In the genomic region with DNA sequence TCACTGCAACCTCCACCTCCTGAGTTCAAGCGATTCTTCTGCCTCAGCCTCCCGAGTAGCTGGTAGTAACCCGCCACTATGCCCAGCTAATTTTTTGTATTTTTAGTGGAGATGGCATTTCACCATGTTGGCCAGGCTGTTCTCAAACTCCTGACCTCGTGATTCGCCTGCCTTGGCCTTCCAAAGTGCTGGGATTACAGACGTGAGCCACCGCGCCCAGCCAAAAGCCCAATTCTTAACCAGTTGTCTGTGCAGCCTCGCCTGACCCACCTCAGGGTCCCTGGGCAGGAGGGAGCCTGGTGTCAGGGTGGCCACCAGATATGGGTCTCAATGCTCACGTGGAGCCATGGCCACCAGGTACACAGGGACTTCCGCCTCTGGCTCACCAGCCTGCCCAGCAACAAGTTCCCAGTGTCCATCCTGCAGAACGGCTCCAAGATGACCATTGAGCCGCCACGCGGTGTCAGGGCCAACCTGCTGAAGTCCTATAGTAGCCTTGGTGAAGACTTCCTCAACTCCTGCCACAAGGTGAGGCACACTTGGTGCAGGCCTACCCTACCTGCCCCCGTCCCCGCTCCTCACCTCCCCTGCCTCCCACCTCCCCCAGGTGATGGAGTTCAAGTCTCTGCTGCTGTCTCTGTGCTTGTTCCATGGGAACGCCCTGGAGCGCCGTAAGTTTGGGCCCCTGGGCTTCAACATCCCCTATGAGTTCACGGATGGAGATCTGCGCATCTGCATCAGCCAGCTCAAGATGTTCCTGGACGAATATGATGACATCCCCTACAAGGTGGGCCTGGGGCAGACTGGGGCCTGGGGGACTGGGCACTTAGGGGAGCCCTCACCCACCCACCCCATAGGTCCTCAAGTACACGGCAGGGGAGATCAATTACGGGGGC, we compare ENCODE assay signal across 19 cellular contexts. TPM values are rescaled to one million over a fixed set of nuclear protein-coding genes. Genes with fewer than 3 reads are reported as not detected.
A peak's percentile ranks its signal among the peaks of the same experiment; 100 is the strongest.
DNase-seq lines count a peak whose midpoint lies in the region; ATAC-seq and TF ChIP-seq lines count a peak whose summit lies in the region.
"Had no signal": no experiment of that assay in that cellular context is flagged by ENCODE, and none has a peak within 500 bp of the region (broad histone marks: within the 10 kb centered on the region; RNA-seq: fewer than 3 reads in every experiment).

No MANE protein-coding gene starts in this region.

- peak overlapping the region; percentile 17 for H3K18ac ChIP-seq in neuronal stem cell (ENCODE audit: low read length)

- H3K27ac ChIP-seq in heart right ventricle: no peak overlapping the region
- H3K27ac ChIP-seq in neuronal stem cell (replicated peaks; ENCODE audit: low read length): no peak overlapping the region
- no peak overlapping the region for H3K27ac ChIP-seq in MM.1S (ENCODE audit: low read length)

- H2AK5ac ChIP-seq in neuronal stem cell (ENCODE audit: low read depth, low read length): peak overlapping the region; percentile 53

- no peaks in the 10 kb centered on the region for H3K79me2 ChIP-seq in MM.1S (ENCODE audit: low read length)

- H3K9ac ChIP-seq in neuronal stem cell (ENCODE audit: low read depth, low read length, poor library complexity): no peak overlapping the region
- H3K9ac ChIP-seq in MM.1S (ENCODE audit: low read length): no peak overlapping the region

- H3K36me3 ChIP-seq in heart right ventricle (peaks cover 0 to 76% (median 23%) of the 10 kb centered on the region in 9 donors), neuronal stem cell (replicated peaks in 1 of 2; ENCODE audit: control insufficient read depth in 2 of 2, insufficient read depth in 2 of 2, low read length in 2 of 2) (peaks cover 8 to 13% of the 10 kb centered on the region in 2 donors), MM.1S (replicated peaks; ENCODE audit: insufficient read depth, low read length) (no peaks in the 10 kb centered on the region)
- H3K36me3 ChIP-seq: BE2C had no signal

- peak overlapping the region; percentile 41 for H2BK12ac ChIP-seq in neuronal stem cell (ENCODE audit: low read length)

- H3K23ac ChIP-seq in neuronal stem cell (ENCODE audit: low read depth, low read length, poor library complexity): no peak overlapping the region

- H3K4me3 ChIP-seq in heart right ventricle (no peak overlapping the region), neuronal stem cell (ENCODE audit: low read length in 2 of 2) (no peak overlapping the region), MM.1S (ENCODE audit: low read length) (no peak overlapping the region)

- no peak overlapping the region for H3K14ac ChIP-seq in neuronal stem cell (ENCODE audit: low read length)

- ATAC-seq in Right ventricle myocardium superior (ENCODE audit: poor library complexity) (no peak), heart right ventricle (no peak), left cardiac atrium (no peak)

- whole genome bisulfite sequencing in heart right ventricle, 2 donors: 93 to 95% methylated on average over 25 of the region's 25 CpGs
- no CpG with 5 or more reads among the region's 25 CpGs for WGBS in neuronal stem cell (ENCODE audit: extremely low coverage in 2 of 2, insufficient read length in 2 of 2, insufficient replicate concordance in 1 of 2), 2 donors

- H3K4me1 ChIP-seq in heart right ventricle (peaks cover 0 to 17% (median 9%) of the 10 kb centered on the region in 9 donors), neuronal stem cell (ENCODE audit: control insufficient read depth in 2 of 2, insufficient read depth in 1 of 2, low read depth in 1 of 2, low read length in 2 of 2) (no peaks in the 10 kb centered on the region), MM.1S (ENCODE audit: low read length) (no peaks in the 10 kb centered on the region)
- H3K4me1 ChIP-seq: BE2C, Caco-2 had no signal

- no peak overlapping the region for H3K4me2 ChIP-seq in neuronal stem cell (ENCODE audit: insufficient read depth, low read length, poor library complexity, severe bottlenecking)
- no peak overlapping the region for H3K4me2 ChIP-seq in MM.1S (ENCODE audit: low read depth, low read length)

- H3K9me3 ChIP-seq in heart right ventricle (no peaks in the 10 kb centered on the region), neuronal stem cell (replicated peaks in 1 of 2; ENCODE audit: control insufficient read depth in 2 of 2, insufficient read depth in 1 of 2, low read depth in 1 of 2, low read length in 2 of 2) (no peaks in the 10 kb centered on the region), MM.1S (replicated peaks; ENCODE audit: insufficient read depth, low read length) (no peaks in the 10 kb centered on the region)
- H3K9me3 ChIP-seq: BE2C, Caco-2 had no signal

- H3K79me1 ChIP-seq in neuronal stem cell (ENCODE audit: low read depth, low read length): peaks cover 2% of the 10 kb centered on the region

- H3K4ac ChIP-seq in neuronal stem cell (ENCODE audit: low read length): no peak overlapping the region

- H3F3A ChIP-seq in MM.1S (ENCODE audit: insufficient read depth, low read length): no peaks in the 10 kb centered on the region

- H3K27me3 ChIP-seq in heart right ventricle (no peaks in the 10 kb centered on the region), neuronal stem cell (ENCODE audit: control insufficient read depth in 3 of 3, insufficient read depth in 3 of 3, low read depth in 1 of 3, low read length in 3 of 3) (no peaks in the 10 kb centered on the region), MM.1S (replicated peaks; ENCODE audit: insufficient read depth, low read length) (no peaks in the 10 kb centered on the region)
- H3K27me3 ChIP-seq: BE2C had no signal

- TF ChIP-seq CTCF in heart right ventricle (IDR thresholded peaks at IDR 0.05) (no peak), MM.1S (IDR thresholded peaks at IDR 0.05; ENCODE audit: low read length) (no peak)

- H2BK15ac ChIP-seq in neuronal stem cell (ENCODE audit: low read length): no peak overlapping the region

- intact Hi-C loops in Right ventricle myocardium superior (cut with DNase I): no loop called here
- intact Hi-C loops in heart right ventricle (cut with DNase I): no loop called here
- intact Hi-C loops in left cardiac atrium (cut with DNase I): no loop called here

- no peak overlapping the region for H2BK120ac ChIP-seq in neuronal stem cell (ENCODE audit: low read depth, low read length)

- no peaks in the 10 kb centered on the region for H4K20me1 ChIP-seq in MM.1S (ENCODE audit: insufficient read depth, low read length)

- H4K8ac ChIP-seq in neuronal stem cell (ENCODE audit: low read depth, low read length): no peak overlapping the region

- DNase-seq in Right ventricle myocardium superior: peak; percentile 20
- no peak for DNase-seq in heart right ventricle
- peak; percentile 12 for DNase-seq in left cardiac atrium
- DNase-seq in neuronal stem cell (ENCODE audit: low spot score): no peak
- DNase-seq in MM.1S: no peak
- DNase-seq in activated naive CD4-positive, alpha-beta T cell (lab: John Stamatoyannopoulos, UW): no peak
- no peak for DNase-seq in effector CD4-positive, alpha-beta T cell
- DNase-seq: BE2C; Caco-2; CD4-positive, alpha-beta T cell; GDM1; H9; Karpas-422; NCI-H1048; NCI-H1436 treated with DMSO at 0.1 percent for 48 hours; NCI-H2029 treated with DMSO at 0.1 percent for 48 hours; NCI-H2171; NCI-H526 treated with DMSO at 0.1 percent for 48 hours had no signal

- H4K91ac ChIP-seq in neuronal stem cell (ENCODE audit: low read depth, low read length, poor library complexity): no peak overlapping the region

- no peak overlapping the region for H2BK5ac ChIP-seq in neuronal stem cell (ENCODE audit: low read length)

- H3K9me2 ChIP-seq in MM.1S (replicated peaks; ENCODE audit: insufficient read depth, low read length): no peaks in the 10 kb centered on the region

- H2AFZ ChIP-seq in neuronal stem cell (ENCODE audit: low read length) (no peak overlapping the region), MM.1S (ENCODE audit: low read length) (no peak overlapping the region)

RNA-seq across cellular contexts. Expression of gene BAP1, which starts 13.5 kb away (rescaled TPM):
- total RNA-seq in Right ventricle myocardium superior (46.2 TPM), heart right ventricle (10 to 100 TPM; 37.1 to 58.2 (median 46.1) TPM), left cardiac atrium (10 to 100 TPM; 52.6 to 62.4 TPM)
- polyA plus RNA-seq in heart right ventricle: 10 to 100 TPM; 50.6 to 51.6 TPM
- polyA plus RNA-seq in neuronal stem cell (2013, experiment 1 of 2): 52.3 TPM
- polyA plus RNA-seq in neuronal stem cell (2013, experiment 2 of 2): 51.8 TPM

RNA-seq across cellular contexts. Expression of gene PHF7, which starts 14.2 kb away (rescaled TPM):
- 16.8 TPM for total RNA-seq in Right ventricle myocardium superior
- 10 to 100 TPM; 11.5 to 26.3 (median 22.4) TPM for total RNA-seq in heart right ventricle
- 1 to 10 TPM; 1.9 to 6.0 TPM for polyA plus RNA-seq in heart right ventricle
- total RNA-seq in left cardiac atrium: 10 to 100 TPM; 13.1 to 16.0 TPM
- 23.3 TPM for polyA plus RNA-seq in neuronal stem cell (2013, experiment 1 of 2)
- polyA plus RNA-seq in neuronal stem cell (2013, experiment 2 of 2): 25.3 TPM

RNA-seq across cellular contexts. Expression of gene SEMA3G, which starts 48.6 kb away (rescaled TPM):
- total RNA-seq in Right ventricle myocardium superior (10.4 TPM), heart right ventricle (10 to 100 TPM in 9 of 10 donors, 1 to 10 TPM in 1; 8.3 to 17.8 (median 16.2) TPM), left cardiac atrium (10 to 100 TPM; 13.7 to 19.9 TPM)
- polyA plus RNA-seq in heart right ventricle: 10 to 100 TPM; 12.1 to 13.1 TPM
- polyA plus RNA-seq in neuronal stem cell (2013, experiment 1 of 2): 0.77 TPM
- polyA plus RNA-seq in neuronal stem cell (2013, experiment 2 of 2): 0.87 TPM

RNA-seq across cellular contexts. Expression of gene TNNC1, which starts 57.6 kb away (rescaled TPM):
- total RNA-seq in Right ventricle myocardium superior: 7,948 TPM
- 1,000 to 10,000 TPM; 6,035 to 9,296 (median 8,226) TPM for total RNA-seq in heart right ventricle
- polyA plus RNA-seq in heart right ventricle: over 10,000 TPM in 1 of 2 donors, 1,000 to 10,000 TPM in 1; 9,937 to 18,066 TPM
- total RNA-seq in left cardiac atrium: 1,000 to 10,000 TPM; 2,841 to 3,233 TPM
- polyA plus RNA-seq in neuronal stem cell (2013, experiment 1 of 2): 7.4 TPM
- polyA plus RNA-seq in neuronal stem cell (2013, experiment 2 of 2): 6.4 TPM
- polyA plus RNA-seq: IgD-negative memory B cell had no signal

RNA-seq across cellular contexts. Expression of gene NISCH, which starts 59.1 kb away (rescaled TPM):
- 46.0 TPM for total RNA-seq in Right ventricle myocardium superior
- total RNA-seq in heart right ventricle: 10 to 100 TPM; 35.3 to 56.3 (median 41.9) TPM
- polyA plus RNA-seq in heart right ventricle: 10 to 100 TPM; 24.0 to 53.6 TPM
- total RNA-seq in left cardiac atrium: 10 to 100 TPM; 45.9 to 49.0 TPM
- polyA plus RNA-seq in neuronal stem cell (2013, experiment 1 of 2): 58.8 TPM
- 58.4 TPM for polyA plus RNA-seq in neuronal stem cell (2013, experiment 2 of 2)

Comparison
In these comparisons a context has a peak if more than half of its experiments do, and no peak if none do; other contexts are left out.
1. DNase-seq: peak in Right ventricle myocardium superior (single experiment) and left cardiac atrium (single experiment); none in heart right ventricle (0 of 2), neuronal stem cell (single experiment), MM.1S (single experiment), activated naive CD4-positive, alpha-beta T cell (0 of 4) and effector CD4-positive, alpha-beta T cell (single experiment).